ENCODE assay signal across 16 cellular contexts in the genomic region with DNA sequence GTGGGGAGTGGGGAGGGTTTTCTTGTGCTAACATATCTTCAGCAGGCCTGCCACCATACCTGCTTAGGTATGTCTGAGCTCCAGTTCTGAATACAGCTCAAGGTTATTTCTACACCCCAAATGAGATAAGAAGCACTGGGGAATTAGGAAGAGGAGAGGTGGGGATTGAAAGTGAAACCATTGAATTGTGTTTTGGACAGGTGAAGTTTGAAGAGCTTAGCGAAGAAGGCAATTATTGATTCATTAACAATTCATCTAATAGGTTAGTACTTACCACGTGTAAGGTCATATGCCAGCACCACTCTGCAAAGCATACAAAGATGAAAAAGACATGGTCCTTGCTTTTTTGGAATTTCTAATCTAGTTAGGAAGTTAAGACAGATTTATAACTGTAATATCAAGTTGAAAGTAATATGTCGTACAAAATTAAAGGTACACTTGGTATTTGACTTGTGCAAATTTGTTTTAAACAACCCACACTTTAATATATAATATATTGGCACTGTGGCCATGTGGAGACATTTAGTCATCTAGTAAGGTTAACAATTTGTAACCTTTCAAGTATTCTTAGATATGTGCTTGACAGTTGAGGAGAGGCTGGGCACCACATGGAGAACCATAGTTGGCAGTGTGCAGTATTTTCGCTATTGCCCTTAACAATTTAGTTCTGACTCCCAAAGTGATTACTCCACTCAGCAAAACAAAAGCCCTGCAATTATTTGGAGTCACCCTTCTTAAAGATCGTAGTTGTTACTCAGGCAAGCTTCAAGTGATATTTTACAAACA. TPM values are rescaled to one million over a fixed set of nuclear protein-coding genes. Genes with fewer than 3 reads are reported as not detected.
"Had no signal": no experiment of that assay in that cellular context is flagged by ENCODE, and none has a peak within 500 bp of the region (broad histone marks: within the 10 kb centered on the region; RNA-seq: fewer than 3 reads in every experiment).

No MANE protein-coding gene starts in this region.

- ATAC-seq: activated CD4-positive, alpha-beta T cell treated with anti-CD3 and anti-CD28 coated beads for 36 hours had no signal

- H3K9me3 ChIP-seq: esophagus squamous epithelium, SK-N-SH, tibial nerve had no signal

- H3K4me1 ChIP-seq: esophagus squamous epithelium, parathyroid adenoma, tibial nerve had no signal

- H3K4me3 ChIP-seq: esophagus squamous epithelium, tibial nerve had no signal

- H3K9me3 Mint-ChIP-seq: activated naive CD4-positive, alpha-beta T cell treated with anti-CD3 and anti-CD28 coated beads, Interleukin-2, amount 50 U/mL, for 72 hours; mesothelial cell of epicardium had no signal

- H3K36me3 ChIP-seq: esophagus squamous epithelium, tibial nerve had no signal

- H3K9ac ChIP-seq: parathyroid adenoma, SK-N-SH had no signal

- DNase-seq: activated CD8-positive, alpha-beta memory T cell treated with anti-CD3 and anti-CD28 coated beads for 24 hours; anterior cingulate cortex; esophagus squamous epithelium; glutamatergic neuron; SK-N-SH; stimulated activated CD4-positive, alpha-beta T cell treated with anti-CD3 and anti-CD28 coated beads, Interleukin-15, amount 100 ng/mL, for 24 hours; stimulated activated CD4-positive, alpha-beta T cell treated with anti-CD3 and anti-CD28 coated beads, Interleukin-4, amount 100 ng/mL, for 24 hours; T-helper 1 cell had no signal

- H3K79me2 ChIP-seq: parathyroid adenoma had no signal

- H3K27ac Mint-ChIP-seq: activated CD4-positive, alpha-beta T cell treated with anti-CD3 and anti-CD28 coated beads for 36 hours; activated naive CD4-positive, alpha-beta T cell treated with anti-CD3 and anti-CD28 coated beads, Interleukin-2, amount 50 U/mL, for 72 hours; mesothelial cell of epicardium had no signal

- H3K27me3 ChIP-seq: esophagus squamous epithelium, tibial nerve had no signal

- H3K27me3 Mint-ChIP-seq: activated CD4-positive, alpha-beta T cell treated with anti-CD3 and anti-CD28 coated beads for 36 hours had no signal

- H3K4me3 Mint-ChIP-seq: activated CD4-positive, alpha-beta T cell treated with anti-CD3 and anti-CD28 coated beads for 36 hours; mesothelial cell of epicardium had no signal

- H3K27ac ChIP-seq: esophagus squamous epithelium, parathyroid adenoma, tibial nerve, VCaP had no signal

- H2AFZ ChIP-seq: parathyroid adenoma had no signal

- H3K4me2 ChIP-seq: SK-N-SH had no signal

- H3K36me3 Mint-ChIP-seq: activated naive CD4-positive, alpha-beta T cell treated with anti-CD3 and anti-CD28 coated beads, Interleukin-2, amount 50 U/mL, for 72 hours; mesothelial cell of epicardium had no signal

RNA-seq across cellular contexts. Expression of gene SMCO3, which starts 3.6 kb away (rescaled TPM):
- total RNA-seq: activated CD4-positive, alpha-beta T cell treated with anti-CD3 and anti-CD28 coated beads for 36 hours; activated naive CD4-positive, alpha-beta T cell treated with anti-CD3 and anti-CD28 coated beads, Interleukin-2, amount 50 U/mL, for 72 hours; myocyte had no signal

RNA-seq across cellular contexts. Expression of gene ART4, which starts 33.0 kb away (rescaled TPM):
- total RNA-seq: activated CD4-positive, alpha-beta T cell treated with anti-CD3 and anti-CD28 coated beads for 36 hours; activated naive CD4-positive, alpha-beta T cell treated with anti-CD3 and anti-CD28 coated beads, Interleukin-2, amount 50 U/mL, for 72 hours; myocyte; renal cortical epithelial cell had no signal
- polyA plus RNA-seq: SK-N-SH had no signal
